Comparison of ENCODE assay signal across 8 cellular contexts in the genomic region with DNA sequence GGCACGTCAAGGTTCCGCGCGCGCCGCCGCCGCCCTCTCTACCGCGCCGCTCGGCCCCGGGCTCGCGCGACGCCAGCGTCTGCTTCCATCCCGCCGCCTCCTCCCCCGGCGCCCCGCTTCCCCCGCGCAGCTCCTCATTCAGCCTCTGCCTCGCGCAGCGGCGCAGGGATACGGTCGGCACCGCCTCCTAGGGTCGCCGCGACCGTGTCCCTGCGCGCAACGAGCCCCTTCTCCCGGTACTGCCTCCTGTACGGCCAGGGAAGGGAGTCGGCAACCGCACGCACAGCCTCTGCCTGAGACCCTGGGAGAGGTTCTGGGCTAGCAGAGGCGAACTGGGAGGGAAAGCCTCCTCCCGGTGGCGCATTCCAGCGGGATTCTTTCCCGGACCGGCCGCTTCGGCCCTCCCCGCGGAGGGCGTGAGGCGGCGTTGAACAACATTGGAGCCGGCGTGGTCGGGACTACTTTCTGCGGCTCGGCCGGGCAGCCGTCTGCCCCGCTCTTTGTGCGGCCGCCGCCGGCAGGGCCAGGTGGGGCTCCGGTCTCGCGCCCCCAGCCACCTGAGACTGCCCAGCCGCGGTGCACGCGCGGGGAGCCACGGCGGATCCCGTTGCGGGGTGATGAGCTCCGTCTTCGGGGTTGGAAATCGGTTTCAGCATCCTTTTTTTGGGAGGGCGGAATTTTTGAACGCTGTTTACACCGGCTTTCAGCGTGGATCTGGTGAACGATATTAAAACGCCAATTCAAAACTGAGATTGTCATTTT. TPM values are rescaled to one million over a fixed set of nuclear protein-coding genes. Genes with fewer than 3 reads are reported as not detected.
DNase-seq lines count a peak whose midpoint lies in the region; ATAC-seq and TF ChIP-seq lines count a peak whose summit lies in the region.

TSS of gene LRP6 (minus strand) at position 172 of the 762 bp plus-strand sequence. CDS start 309 bp downstream, outside the sequence.

- H3K4me3 Mint-ChIP-seq in activated naive CD8-positive, alpha-beta T cell treated with anti-CD3 and anti-CD28 coated beads for 36 hours: peak within 1 kb of the TSS; percentile 83

- H3K4me3 ChIP-seq in osteoblast (ENCODE audit: insufficient read depth, low read length): peak within 1 kb of the TSS; percentile 83

- peaks cover 46% of the 10 kb centered on the region for H3K27me3 Mint-ChIP-seq in activated naive CD8-positive, alpha-beta T cell treated with anti-CD3 and anti-CD28 coated beads for 36 hours

- H3K36me3 Mint-ChIP-seq in activated naive CD8-positive, alpha-beta T cell treated with anti-CD3 and anti-CD28 coated beads for 36 hours: no peaks in the 10 kb centered on the region

- DNase-seq in G401 (ENCODE audit: low spot score): peak; percentile 85
- peak; percentile 91 for DNase-seq in HEK293T (ENCODE audit: extremely low spot score)
- DNase-seq in MV-4-11 (lab: John Stamatoyannopoulos, UW): peak; percentile 20
- peak; percentile 86 for DNase-seq in activated naive CD8-positive, alpha-beta T cell treated with anti-CD3 and anti-CD28 coated beads for 36 hours
- peak; percentile 66 to 97 (median 93) for DNase-seq in head of caudate nucleus
- DNase-seq in osteoblast (ENCODE audit: insufficient read length, low spot score, missing footprints): peak; percentile 99

- no peaks in the 10 kb centered on the region for H3K9me3 ChIP-seq in osteoblast (ENCODE audit: low read depth, low read length)

- peak; percentile 92 for ATAC-seq in SK-N-SH treated with all-trans-retinoic acid at 6 μM for 48 hours

- H3K4me1 Mint-ChIP-seq in activated naive CD8-positive, alpha-beta T cell treated with anti-CD3 and anti-CD28 coated beads for 36 hours: peaks cover 15% of the 10 kb centered on the region

- peak within 1 kb of the TSS; percentile 86 for H3K4me2 ChIP-seq in osteoblast (ENCODE audit: insufficient read depth, low read length)

- TF ChIP-seq CTCF in osteoblast (IDR thresholded peaks at IDR 0.05; ENCODE audit: extremely low read depth, low read depth, low read length): no peak

- H3K27ac Mint-ChIP-seq in activated naive CD8-positive, alpha-beta T cell treated with anti-CD3 and anti-CD28 coated beads for 36 hours: peak within 1 kb of the TSS; percentile 60

- peak within 1 kb of the TSS; percentile 100 for H3K27ac ChIP-seq in osteoblast (ENCODE audit: low read depth, low read length)
- H3K27ac ChIP-seq in temporal lobe (ENCODE audit: low read depth, low read length): peak within 1 kb of the TSS; percentile 82

- POLR2A ChIA-PET in HEK293T (lab: Yijun Ruan, JAX): interaction anchor here (0.6 to 3.5 kb wide), 12 partner anchors 9 to 189 kb away, joined by 3 to 21 read pairs (median 4); partner anchors contain the start of gene MANSC1

- H3K9me3 Mint-ChIP-seq in activated naive CD8-positive, alpha-beta T cell treated with anti-CD3 and anti-CD28 coated beads for 36 hours: no peaks in the 10 kb centered on the region

- intact Hi-C loops in head of caudate nucleus (cut with DNase I): loop anchor here (10.0 kb wide), 1 partner anchor 78 kb away; no protein-coding TSS in a partner anchor

- H3K79me2 ChIP-seq in osteoblast (ENCODE audit: insufficient read depth, low read length): peaks cover 44% of the 10 kb centered on the region

- no peaks in the 10 kb centered on the region for H3K27me3 ChIP-seq in osteoblast (ENCODE audit: insufficient read depth, low read length)

- H2AFZ ChIP-seq in osteoblast (ENCODE audit: low read length): peak within 1 kb of the TSS; percentile 100

- no peaks in the 10 kb centered on the region for H3K36me3 ChIP-seq in osteoblast (ENCODE audit: insufficient read depth, low read length)

- peaks cover 23% of the 10 kb centered on the region for H4K20me1 ChIP-seq in osteoblast (ENCODE audit: insufficient read depth, low read length)

- CTCF ChIA-PET in HEK293T (lab: Yijun Ruan, JAX): interaction anchor here (0.6 to 1.1 kb wide), 2 partner anchors 64 to 83 kb away, joined by 3 read pairs; partner anchors contain the start of gene MANSC1

- peaks cover 13% of the 10 kb centered on the region for H3K4me1 ChIP-seq in osteoblast (ENCODE audit: insufficient read depth, low read length)

- in situ Hi-C loops in G401 (cut with HindIII; ENCODE audit: low sequenced_read_pairs): no loop called here

TF ChIP-seq in HEK293T, 16 proteins besides CTCF, POLR2A, EP300 and RAD21:
- TF ChIP-seq BHLHE40 (IDR thresholded peaks at IDR 0.05; ENCODE audit: borderline replicate concordance) (no peak), ARNT (IDR thresholded peaks at IDR 0.05) (no peak), HDGF (IDR thresholded peaks at IDR 0.05; ENCODE audit: borderline replicate concordance) (no peak), NFRKB (IDR thresholded peaks at IDR 0.05) (peak; percentile 41; the same call in 1 of the 2 replicates), SP1 (IDR thresholded peaks at IDR 0.05) (peak; percentile 84), PKNOX1 (IDR thresholded peaks at IDR 0.05) (no peak), FOXM1 (IDR thresholded peaks at IDR 0.05; ENCODE audit: borderline replicate concordance) (peak; percentile 34; the same call in 1 of the 2 replicates), CTBP1 (IDR thresholded peaks at IDR 0.05; ENCODE audit: borderline replicate concordance) (peak; percentile 88), TARDBP (IDR thresholded peaks at IDR 0.05) (peak; percentile 68), L3MBTL2 (conservative IDR thresholded peaks at IDR 0.05) (peak; percentile 88), ELF4 (IDR thresholded peaks at IDR 0.05) (peak; percentile 44; the same call in 1 of the 2 replicates), FOXA1 (IDR thresholded peaks at IDR 0.05) (no peak), FOXK2 (IDR thresholded peaks at IDR 0.05) (no peak), LEF1 (IDR thresholded peaks at IDR 0.05; ENCODE audit: borderline replicate concordance) (no peak; the same call in 1 of the 2 replicates), SUZ12 (IDR thresholded peaks at IDR 0.05) (no peak), ZNF384 (IDR thresholded peaks at IDR 0.05) (no peak)

TF ChIP-seq in SK-N-SH treated with all-trans-retinoic acid at 6 μM for 48 hours, 23 proteins besides CTCF, POLR2A, EP300 and RAD21 (continues in another document):
- TF ChIP-seq ESRRG (CRISPR knock-in tag; IDR thresholded peaks at IDR 0.05): no peak
- TF ChIP-seq, protein P1, sequence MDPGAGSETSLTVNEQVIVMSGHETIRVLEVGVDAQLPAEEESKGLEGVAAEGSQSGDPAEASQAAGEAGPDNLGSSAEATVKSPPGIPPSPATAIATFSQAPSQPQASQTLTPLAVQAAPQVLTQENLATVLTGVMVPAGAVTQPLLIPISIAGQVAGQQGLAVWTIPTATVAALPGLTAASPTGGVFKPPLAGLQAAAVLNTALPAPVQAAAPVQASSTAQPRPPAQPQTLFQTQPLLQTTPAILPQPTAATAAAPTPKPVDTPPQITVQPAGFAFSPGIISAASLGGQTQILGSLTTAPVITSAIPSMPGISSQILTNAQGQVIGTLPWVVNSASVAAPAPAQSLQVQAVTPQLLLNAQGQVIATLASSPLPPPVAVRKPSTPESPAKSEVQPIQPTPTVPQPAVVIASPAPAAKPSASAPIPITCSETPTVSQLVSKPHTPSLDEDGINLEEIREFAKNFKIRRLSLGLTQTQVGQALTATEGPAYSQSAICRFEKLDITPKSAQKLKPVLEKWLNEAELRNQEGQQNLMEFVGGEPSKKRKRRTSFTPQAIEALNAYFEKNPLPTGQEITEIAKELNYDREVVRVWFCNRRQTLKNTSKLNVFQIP (CRISPR knock-in tag; IDR thresholded peaks at IDR 0.05; ENCODE audit: borderline replicate concordance, low read depth): peak; percentile 92; the same call in 1 of the 2 replicates
- TF ChIP-seq ZNF8 (CRISPR knock-in tag; IDR thresholded peaks at IDR 0.05): 0 out of 2 replicates have a peak, but pooled peaks have one; percentile 2
- no peak for TF ChIP-seq ZFP30 (CRISPR knock-in tag; IDR thresholded peaks at IDR 0.05)
- TF ChIP-seq ZFP3 (CRISPR knock-in tag; IDR thresholded peaks at IDR 0.05): peak; percentile 50; the same call in 1 of the 2 replicates
- TF ChIP-seq, protein P2, sequence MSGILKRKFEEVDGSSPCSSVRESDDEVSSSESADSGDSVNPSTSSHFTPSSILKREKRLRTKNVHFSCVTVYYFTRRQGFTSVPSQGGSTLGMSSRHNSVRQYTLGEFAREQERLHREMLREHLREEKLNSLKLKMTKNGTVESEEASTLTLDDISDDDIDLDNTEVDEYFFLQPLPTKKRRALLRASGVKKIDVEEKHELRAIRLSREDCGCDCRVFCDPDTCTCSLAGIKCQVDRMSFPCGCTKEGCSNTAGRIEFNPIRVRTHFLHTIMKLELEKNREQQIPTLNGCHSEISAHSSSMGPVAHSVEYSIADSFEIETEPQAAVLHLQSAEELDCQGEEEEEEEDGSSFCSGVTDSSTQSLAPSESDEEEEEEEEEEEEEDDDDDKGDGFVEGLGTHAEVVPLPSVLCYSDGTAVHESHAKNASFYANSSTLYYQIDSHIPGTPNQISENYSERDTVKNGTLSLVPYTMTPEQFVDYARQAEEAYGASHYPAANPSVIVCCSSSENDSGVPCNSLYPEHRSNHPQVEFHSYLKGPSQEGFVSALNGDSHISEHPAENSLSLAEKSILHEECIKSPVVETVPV (CRISPR knock-in tag; IDR thresholded peaks at IDR 0.05): no peak
- 0 out of 2 replicates have a peak, but pooled peaks have one; percentile 87 for TF ChIP-seq PATZ1 (CRISPR knock-in tag; IDR thresholded peaks at IDR 0.05; ENCODE audit: borderline replicate concordance)

RNA-seq across cellular contexts. Expression of gene LRP6, which starts in this region (rescaled TPM):
- total RNA-seq in G401 (2014; rRNA removed; shearing (Covaris generic)): 7.7 and 13.8 TPM in 2 replicates
- total RNA-seq in activated naive CD8-positive, alpha-beta T cell treated with anti-CD3 and anti-CD28 coated beads for 36 hours: 1 to 10 TPM; 2.9 to 4.6 TPM
- total RNA-seq in osteoblast: 42.7 and 46.7 TPM in 2 replicates
- total RNA-seq in temporal lobe: 67.6 TPM

Comparison
In these comparisons a context has a peak if more than half of its experiments do, and no peak if none do; other contexts are left out.
1. Peak in every context shown above with its lines: DNase-seq, ATAC-seq, H3K4me3 ChIP-seq and H3K27ac ChIP-seq.
2. DNase-seq: peak in every context shown above with its lines; median percentile 99 in osteoblast; 93 in head of caudate nucleus; 91 in HEK293T; 86 in activated naive CD8-positive, alpha-beta T cell treated with anti-CD3 and anti-CD28 coated beads for 36 hours; 85 in G401; 20 in MV-4-11.